ENCODE assay signal across 8 cellular contexts in the genomic region with DNA sequence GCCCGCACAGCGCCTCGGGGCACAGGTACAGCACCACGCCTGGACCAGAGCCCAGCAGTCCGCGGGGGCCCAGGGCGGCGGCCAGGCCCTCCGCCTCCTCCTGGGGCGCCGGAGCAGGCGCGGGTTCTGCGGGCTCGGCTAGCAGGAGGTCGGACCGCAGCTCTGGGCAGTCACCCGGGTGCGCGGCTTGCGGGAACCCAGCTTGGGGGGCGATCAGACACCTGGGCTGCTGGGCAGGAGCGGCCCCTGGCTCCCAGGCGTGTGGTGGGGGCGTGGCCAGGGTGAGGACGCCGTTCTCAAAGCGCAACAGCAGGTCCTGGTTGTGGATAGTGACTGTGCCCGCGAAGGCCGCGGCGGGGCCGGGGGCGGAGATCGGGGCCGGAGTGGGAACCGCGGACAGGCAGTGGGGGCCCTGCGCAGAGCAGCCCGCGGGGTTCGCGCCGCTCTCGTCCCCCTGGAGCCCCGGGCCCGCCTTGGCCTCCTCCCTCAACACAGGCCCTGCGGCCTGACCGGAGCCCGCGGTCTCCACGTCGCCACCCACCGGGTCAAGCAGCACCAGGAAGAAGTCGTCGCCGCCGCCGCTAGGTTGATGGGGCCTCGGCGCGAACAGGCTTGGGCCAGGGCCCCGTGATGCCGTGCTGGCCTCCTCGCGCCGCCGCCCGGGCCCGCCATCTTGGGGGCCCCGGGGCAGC. TPM values are rescaled to one million over a fixed set of nuclear protein-coding genes. Genes with fewer than 3 reads are reported as not detected.
DNase-seq lines count a peak whose midpoint lies in the region; ATAC-seq, FAIRE-seq and TF ChIP-seq lines count a peak whose summit lies in the region.
"Not testable (repeated sequence)": the region's sequence is repeated elsewhere in the genome, so short reads cannot be mapped to it uniquely, and the experiment has no call there.

No MANE protein-coding gene starts in this region.

- intact Hi-C loops in thyroid gland (cut with DNase I), result not testable (repeated sequence)

- H3K4me3 ChIP-seq in GM23248 (peak overlapping the region; percentile 69), SJSA1 (peak overlapping the region; percentile 39), fibroblast of the aortic adventitia (ENCODE audit: low read depth, low read length) (peak overlapping the region; percentile 60), thyroid gland (replicated peaks in 1 of 3) (peak overlapping the region in 2 of 3 donors; percentile 30 to 42)

- TF ChIP-seq CTCF in fibroblast of the aortic adventitia (IDR thresholded peaks at IDR 0.05; ENCODE audit: insufficient read depth, low read length); thyroid gland (IDR thresholded peaks at IDR 0.05): not testable (repeated sequence)

- not testable (repeated sequence) for H3K79me2 ChIP-seq in GM23248 (ENCODE audit: insufficient read depth)

- H3K9me3 Mint-ChIP-seq in activated naive CD8-positive, alpha-beta T cell treated with anti-CD3 and anti-CD28 coated beads, Interleukin-2, amount 10 ng/mL, durations not matched to agents 7 days and 5 days, result not testable (repeated sequence)
- H3K9me3 Mint-ChIP-seq in naive thymus-derived CD8-positive, alpha-beta T cell, result peaks cover 0 to 20% (median 4%) of the 10 kb centered on the region in 9 donors

- H3K27me3 ChIP-seq in GM23248 (replicated peaks; ENCODE audit: insufficient read depth); SJSA1 (replicated peaks); thyroid gland: not testable (repeated sequence)

- peak; percentile 75 for ATAC-seq in HG03521 (IDR thresholded peaks at IDR 0.05; ENCODE audit: unreplicated experiment)
- ATAC-seq in activated naive CD8-positive, alpha-beta T cell treated with anti-CD3 and anti-CD28 coated beads, Interleukin-2, amount 10 ng/mL, durations not matched to agents 7 days and 5 days (ENCODE audit: low read depth), result peak; percentile 78
- peak; percentile 78 to 82 for ATAC-seq in naive thymus-derived CD8-positive, alpha-beta T cell

- peaks cover 22% of the 10 kb centered on the region for H3K4me1 Mint-ChIP-seq in activated naive CD8-positive, alpha-beta T cell treated with anti-CD3 and anti-CD28 coated beads, Interleukin-2, amount 10 ng/mL, durations not matched to agents 7 days and 5 days
- H3K4me1 Mint-ChIP-seq in naive thymus-derived CD8-positive, alpha-beta T cell, result peaks cover 3 to 39% (median 27%) of the 10 kb centered on the region in 4 donors

- peak overlapping the region; percentile 87 for H3K9ac ChIP-seq in GM23248

- not testable (repeated sequence) for H3K36me3 ChIP-seq in GM23248 (ENCODE audit: low read depth); SJSA1; thyroid gland

- not testable (repeated sequence) for H4K20me1 ChIP-seq in GM23248 (ENCODE audit: insufficient read depth)

- DNase-seq in GM12892 (ENCODE audit: insufficient read length); fibroblast of the aortic adventitia (ENCODE audit: low read depth): not testable (repeated sequence)
- DNase-seq in GM23248 (peak; percentile 43), SJSA1 (ENCODE audit: low read depth in 1 of 2, low spot score in 2 of 2) (peak in 1 of 2 experiments; percentile 31), thyroid gland (peak; percentile 54 to 57)
- peak; percentile 57 for DNase-seq in activated naive CD8-positive, alpha-beta T cell treated with anti-CD3 and anti-CD28 coated beads, Interleukin-2, amount 10 ng/mL, durations not matched to agents 7 days and 5 days
- DNase-seq in naive thymus-derived CD8-positive, alpha-beta T cell, result peak in 8 of 10 donors; percentile 9 to 68 (median 42)

- 0 out of 2 replicates have a peak overlapping the region, but pooled peaks have one; percentile 41 for H2AFZ ChIP-seq in GM23248

- H3K9me3 ChIP-seq in GM23248 (ENCODE audit: low read depth); SJSA1 (replicated peaks); thyroid gland: not testable (repeated sequence)

- POLR2A ChIA-PET in activated naive CD8-positive, alpha-beta T cell treated with anti-CD3 and anti-CD28 coated beads, Interleukin-2, amount 10 ng/mL, durations not matched to agents 7 days and 5 days (lab: Charles Lee); naive thymus-derived CD8-positive, alpha-beta T cell (lab: Charles Lee): not testable (repeated sequence)

- not testable (repeated sequence) for H3K9me2 ChIP-seq in GM23248 (ENCODE audit: insufficient read depth)

- not testable (repeated sequence) for H3K27me3 Mint-ChIP-seq in activated naive CD8-positive, alpha-beta T cell treated with anti-CD3 and anti-CD28 coated beads, Interleukin-2, amount 10 ng/mL, durations not matched to agents 7 days and 5 days; naive thymus-derived CD8-positive, alpha-beta T cell

- peak; percentile 89 for FAIRE-seq in GM12892 (lab: Jason Lieb, UNC)

- H3K36me3 Mint-ChIP-seq in activated naive CD8-positive, alpha-beta T cell treated with anti-CD3 and anti-CD28 coated beads, Interleukin-2, amount 10 ng/mL, durations not matched to agents 7 days and 5 days, result not testable (repeated sequence)
- H3K36me3 Mint-ChIP-seq in naive thymus-derived CD8-positive, alpha-beta T cell, result peaks cover 4 to 23% (median 12%) of the 10 kb centered on the region in 3 donors

- H3K27ac Mint-ChIP-seq in activated naive CD8-positive, alpha-beta T cell treated with anti-CD3 and anti-CD28 coated beads, Interleukin-2, amount 10 ng/mL, durations not matched to agents 7 days and 5 days, result not testable (repeated sequence)
- H3K27ac Mint-ChIP-seq in naive thymus-derived CD8-positive, alpha-beta T cell, result peak overlapping the region in 5 of 10 donors; percentile 56 to 82 (median 64)

- peak overlapping the region; percentile 49; the same call in 1 of the 2 replicates for H3K27ac ChIP-seq in GM23248
- peak overlapping the region; percentile 31; the same call in 1 of the 2 replicates for H3K27ac ChIP-seq in SJSA1
- H3K27ac ChIP-seq in thyroid gland, result peak overlapping the region; percentile 76 to 93 (median 76)

- 13% methylated on average over 3 of the region's 72 CpGs; no CpG with 5 or more reads in 1 of the 2 experiments for WGBS in GM23248 (ENCODE audit: low coverage in 1 of 2, low lambda C conversion rate in 2 of 2, missing lambda C conversion rate in 2 of 2), 2 experiments
- no CpG with 5 or more reads among the region's 72 CpGs for WGBS in thyroid gland, 2 donors

- not testable (repeated sequence) for TF ChIP-seq POLR2A in GM12892 (IDR thresholded peaks at IDR 0.05; ENCODE audit: low read depth, low read length)
- peak in 1 of 2 donors; percentile 37 for TF ChIP-seq POLR2A in thyroid gland (IDR thresholded peaks at IDR 0.05)

- H3K4me1 ChIP-seq in GM23248 (ENCODE audit: insufficient read depth) (peaks cover 24% of the 10 kb centered on the region), SJSA1 (replicated peaks) (peaks cover 11% of the 10 kb centered on the region)
- not testable (repeated sequence) for H3K4me1 ChIP-seq in thyroid gland

- H3F3A ChIP-seq in GM23248 (ENCODE audit: insufficient read depth), result peaks cover 26% of the 10 kb centered on the region

- H3K4me2 ChIP-seq in GM23248 (ENCODE audit: unreplicated experiment), result peak overlapping the region; percentile 53

- in situ Hi-C loops in GM23248 (cut with MboI), result loop anchor here (25.0 kb wide), 1 partner anchor 322 kb away; a partner anchor contains a TSS

- H3K4me3 Mint-ChIP-seq in activated naive CD8-positive, alpha-beta T cell treated with anti-CD3 and anti-CD28 coated beads, Interleukin-2, amount 10 ng/mL, durations not matched to agents 7 days and 5 days, result peak overlapping the region; percentile 40
- H3K4me3 Mint-ChIP-seq in naive thymus-derived CD8-positive, alpha-beta T cell, result peak overlapping the region in 9 of 10 donors; percentile 13 to 75 (median 52)

RNA-seq across cellular contexts. Expression of a gene that starts 0.5 kb away (rescaled TPM):
- 0.91 TPM for polyA plus RNA-seq in GM12892 (2012; ENCODE audit: missing spikeins)
- total RNA-seq in GM23248 (2014; rRNA removed; shearing (Covaris generic)), result 3.7 and 4.9 TPM in 2 replicates
- 0.61 and 0.85 TPM in 2 replicates for polyA plus RNA-seq in GM23248 (2016; fragmentation: Nextera tagmentation; extraction: Ambion mirVana)
- total RNA-seq in SJSA1 (2014; rRNA removed; shearing (Covaris generic)), result 3.8 TPM in 2 replicates
- total RNA-seq in activated naive CD8-positive, alpha-beta T cell treated with anti-CD3 and anti-CD28 coated beads, Interleukin-2, amount 10 ng/mL, durations not matched to agents 7 days and 5 days, result 1 to 10 TPM; 7.5 TPM
- 5.2 and 7.6 TPM in 2 replicates for total RNA-seq in fibroblast of the aortic adventitia (ENCODE audit: low replicate concordance)
- 10 to 100 TPM; 13.7 to 14.6 TPM for total RNA-seq in naive thymus-derived CD8-positive, alpha-beta T cell
- polyA plus RNA-seq in naive thymus-derived CD8-positive, alpha-beta T cell, result 1 to 10 TPM; 1.7 to 3.1 (median 2.3) TPM
- 10 to 100 TPM; 10.9 to 16.3 (median 12.2) TPM for total RNA-seq in thyroid gland
